ENCODE assay signal across 3 cellular contexts in the genomic region with DNA sequence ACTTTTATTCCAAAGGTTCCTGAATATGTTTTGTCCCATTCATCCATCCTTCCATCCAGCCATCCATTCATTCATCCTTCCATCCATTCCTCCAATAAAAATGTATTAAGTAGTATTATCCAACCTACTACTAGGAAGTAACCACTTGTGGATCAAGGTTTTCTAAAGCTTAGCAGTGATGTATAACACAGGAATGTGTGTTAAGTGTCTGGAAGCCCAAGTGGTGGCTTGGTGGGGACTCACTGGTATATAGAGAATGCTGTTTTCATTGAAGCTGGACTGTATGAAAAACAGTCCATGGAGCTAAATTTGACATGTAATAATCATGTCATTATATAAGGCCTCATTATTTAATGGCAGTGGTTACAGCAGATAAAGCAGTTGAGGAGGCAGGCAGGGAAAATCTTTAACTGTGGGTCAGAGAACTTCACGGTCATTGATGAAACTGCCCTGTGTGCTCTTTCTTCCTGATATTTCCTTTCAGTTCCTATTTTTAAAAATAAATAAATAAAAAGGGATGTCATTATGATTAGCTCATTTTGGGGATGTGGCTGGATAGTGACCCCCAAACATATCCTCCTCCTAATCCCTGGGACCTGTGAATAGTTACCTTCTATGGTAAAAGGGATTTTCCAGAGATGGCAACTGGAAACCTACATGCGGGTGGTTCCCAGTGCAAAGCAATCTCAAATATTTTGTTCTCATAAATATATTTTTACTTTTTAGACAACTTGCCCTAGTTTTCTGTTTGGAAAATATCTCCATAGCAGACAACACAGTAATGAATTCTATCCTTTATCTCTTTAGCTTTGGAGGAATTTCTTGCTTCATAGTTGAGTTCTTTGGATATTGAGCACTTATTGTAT.
TF ChIP-seq lines count a peak whose summit lies in the region.

No MANE protein-coding gene starts in this region.

TF ChIP-seq in liver, 16 proteins besides CTCF, POLR2A, EP300 and RAD21:
- TF ChIP-seq, protein P1, sequence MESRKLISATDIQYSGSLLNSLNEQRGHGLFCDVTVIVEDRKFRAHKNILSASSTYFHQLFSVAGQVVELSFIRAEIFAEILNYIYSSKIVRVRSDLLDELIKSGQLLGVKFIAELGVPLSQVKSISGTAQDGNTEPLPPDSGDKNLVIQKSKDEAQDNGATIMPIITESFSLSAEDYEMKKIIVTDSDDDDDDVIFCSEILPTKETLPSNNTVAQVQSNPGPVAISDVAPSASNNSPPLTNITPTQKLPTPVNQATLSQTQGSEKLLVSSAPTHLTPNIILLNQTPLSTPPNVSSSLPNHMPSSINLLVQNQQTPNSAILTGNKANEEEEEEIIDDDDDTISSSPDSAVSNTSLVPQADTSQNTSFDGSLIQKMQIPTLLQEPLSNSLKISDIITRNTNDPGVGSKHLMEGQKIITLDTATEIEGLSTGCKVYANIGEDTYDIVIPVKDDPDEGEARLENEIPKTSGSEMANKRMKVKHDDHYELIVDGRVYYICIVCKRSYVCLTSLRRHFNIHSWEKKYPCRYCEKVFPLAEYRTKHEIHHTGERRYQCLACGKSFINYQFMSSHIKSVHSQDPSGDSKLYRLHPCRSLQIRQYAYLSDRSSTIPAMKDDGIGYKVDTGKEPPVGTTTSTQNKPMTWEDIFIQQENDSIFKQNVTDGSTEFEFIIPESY (IDR thresholded peaks at IDR 0.05): no peak
- TF ChIP-seq, protein P2, sequence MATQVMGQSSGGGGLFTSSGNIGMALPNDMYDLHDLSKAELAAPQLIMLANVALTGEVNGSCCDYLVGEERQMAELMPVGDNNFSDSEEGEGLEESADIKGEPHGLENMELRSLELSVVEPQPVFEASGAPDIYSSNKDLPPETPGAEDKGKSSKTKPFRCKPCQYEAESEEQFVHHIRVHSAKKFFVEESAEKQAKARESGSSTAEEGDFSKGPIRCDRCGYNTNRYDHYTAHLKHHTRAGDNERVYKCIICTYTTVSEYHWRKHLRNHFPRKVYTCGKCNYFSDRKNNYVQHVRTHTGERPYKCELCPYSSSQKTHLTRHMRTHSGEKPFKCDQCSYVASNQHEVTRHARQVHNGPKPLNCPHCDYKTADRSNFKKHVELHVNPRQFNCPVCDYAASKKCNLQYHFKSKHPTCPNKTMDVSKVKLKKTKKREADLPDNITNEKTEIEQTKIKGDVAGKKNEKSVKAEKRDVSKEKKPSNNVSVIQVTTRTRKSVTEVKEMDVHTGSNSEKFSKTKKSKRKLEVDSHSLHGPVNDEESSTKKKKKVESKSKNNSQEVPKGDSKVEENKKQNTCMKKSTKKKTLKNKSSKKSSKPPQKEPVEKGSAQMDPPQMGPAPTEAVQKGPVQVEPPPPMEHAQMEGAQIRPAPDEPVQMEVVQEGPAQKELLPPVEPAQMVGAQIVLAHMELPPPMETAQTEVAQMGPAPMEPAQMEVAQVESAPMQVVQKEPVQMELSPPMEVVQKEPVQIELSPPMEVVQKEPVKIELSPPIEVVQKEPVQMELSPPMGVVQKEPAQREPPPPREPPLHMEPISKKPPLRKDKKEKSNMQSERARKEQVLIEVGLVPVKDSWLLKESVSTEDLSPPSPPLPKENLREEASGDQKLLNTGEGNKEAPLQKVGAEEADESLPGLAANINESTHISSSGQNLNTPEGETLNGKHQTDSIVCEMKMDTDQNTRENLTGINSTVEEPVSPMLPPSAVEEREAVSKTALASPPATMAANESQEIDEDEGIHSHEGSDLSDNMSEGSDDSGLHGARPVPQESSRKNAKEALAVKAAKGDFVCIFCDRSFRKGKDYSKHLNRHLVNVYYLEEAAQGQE (IDR thresholded peaks at IDR 0.05): no peak
- TF ChIP-seq FOXA1 (IDR thresholded peaks at IDR 0.05) (no peak), GABPA (IDR thresholded peaks at IDR 0.05 in 1 of 2, conservative IDR thresholded peaks at IDR 0.05 in 1 of 2) (no peak), YY1 (IDR thresholded peaks at IDR 0.05) (no peak)

TF ChIP-seq in HepG2, 621 proteins besides CTCF, POLR2A, EP300 and RAD21:
- no peak for TF ChIP-seq CBX5 (CRISPR knock-in tag; IDR thresholded peaks at IDR 0.05; ENCODE audit: borderline replicate concordance)
- TF ChIP-seq ZNF350 (CRISPR knock-in tag; IDR thresholded peaks at IDR 0.05; ENCODE audit: borderline replicate concordance, low read depth): no peak
- TF ChIP-seq, protein P3, sequence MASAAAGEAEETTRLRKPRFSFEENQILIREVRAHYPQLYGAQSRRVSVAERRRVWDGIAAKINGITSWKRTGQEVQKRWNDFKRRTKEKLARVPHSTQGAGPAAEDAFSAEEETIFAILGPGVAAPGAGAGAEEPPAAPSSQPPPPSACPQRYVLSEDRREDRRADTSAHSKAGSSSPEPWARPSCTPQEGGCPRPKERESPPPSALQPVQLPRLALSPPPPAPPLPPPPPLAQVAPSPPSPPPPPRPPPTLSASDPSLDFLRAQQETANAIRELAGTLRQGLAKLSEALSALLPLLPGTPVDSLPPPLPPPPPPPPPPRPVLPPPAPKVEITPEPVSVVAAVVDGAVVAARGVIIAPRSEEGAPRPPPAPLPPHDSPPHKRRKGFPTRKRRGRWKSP (CRISPR knock-in tag; IDR thresholded peaks at IDR 0.05): no peak
- TF ChIP-seq FOXK2 (IDR thresholded peaks at IDR 0.05): no peak
- TF ChIP-seq, protein P4, sequence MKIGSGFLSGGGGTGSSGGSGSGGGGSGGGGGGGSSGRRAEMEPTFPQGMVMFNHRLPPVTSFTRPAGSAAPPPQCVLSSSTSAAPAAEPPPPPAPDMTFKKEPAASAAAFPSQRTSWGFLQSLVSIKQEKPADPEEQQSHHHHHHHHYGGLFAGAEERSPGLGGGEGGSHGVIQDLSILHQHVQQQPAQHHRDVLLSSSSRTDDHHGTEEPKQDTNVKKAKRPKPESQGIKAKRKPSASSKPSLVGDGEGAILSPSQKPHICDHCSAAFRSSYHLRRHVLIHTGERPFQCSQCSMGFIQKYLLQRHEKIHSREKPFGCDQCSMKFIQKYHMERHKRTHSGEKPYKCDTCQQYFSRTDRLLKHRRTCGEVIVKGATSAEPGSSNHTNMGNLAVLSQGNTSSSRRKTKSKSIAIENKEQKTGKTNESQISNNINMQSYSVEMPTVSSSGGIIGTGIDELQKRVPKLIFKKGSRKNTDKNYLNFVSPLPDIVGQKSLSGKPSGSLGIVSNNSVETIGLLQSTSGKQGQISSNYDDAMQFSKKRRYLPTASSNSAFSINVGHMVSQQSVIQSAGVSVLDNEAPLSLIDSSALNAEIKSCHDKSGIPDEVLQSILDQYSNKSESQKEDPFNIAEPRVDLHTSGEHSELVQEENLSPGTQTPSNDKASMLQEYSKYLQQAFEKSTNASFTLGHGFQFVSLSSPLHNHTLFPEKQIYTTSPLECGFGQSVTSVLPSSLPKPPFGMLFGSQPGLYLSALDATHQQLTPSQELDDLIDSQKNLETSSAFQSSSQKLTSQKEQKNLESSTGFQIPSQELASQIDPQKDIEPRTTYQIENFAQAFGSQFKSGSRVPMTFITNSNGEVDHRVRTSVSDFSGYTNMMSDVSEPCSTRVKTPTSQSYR (CRISPR knock-in tag; IDR thresholded peaks at IDR 0.05; ENCODE audit: borderline replicate concordance): no peak
- TF ChIP-seq, protein P5, sequence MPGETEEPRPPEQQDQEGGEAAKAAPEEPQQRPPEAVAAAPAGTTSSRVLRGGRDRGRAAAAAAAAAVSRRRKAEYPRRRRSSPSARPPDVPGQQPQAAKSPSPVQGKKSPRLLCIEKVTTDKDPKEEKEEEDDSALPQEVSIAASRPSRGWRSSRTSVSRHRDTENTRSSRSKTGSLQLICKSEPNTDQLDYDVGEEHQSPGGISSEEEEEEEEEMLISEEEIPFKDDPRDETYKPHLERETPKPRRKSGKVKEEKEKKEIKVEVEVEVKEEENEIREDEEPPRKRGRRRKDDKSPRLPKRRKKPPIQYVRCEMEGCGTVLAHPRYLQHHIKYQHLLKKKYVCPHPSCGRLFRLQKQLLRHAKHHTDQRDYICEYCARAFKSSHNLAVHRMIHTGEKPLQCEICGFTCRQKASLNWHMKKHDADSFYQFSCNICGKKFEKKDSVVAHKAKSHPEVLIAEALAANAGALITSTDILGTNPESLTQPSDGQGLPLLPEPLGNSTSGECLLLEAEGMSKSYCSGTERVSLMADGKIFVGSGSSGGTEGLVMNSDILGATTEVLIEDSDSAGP (CRISPR knock-in tag; IDR thresholded peaks at IDR 0.05; ENCODE audit: borderline replicate concordance): no peak

TF ChIP-seq in K562, 482 proteins besides CTCF, POLR2A, EP300 and RAD21:
- TF ChIP-seq BACH1 (tag; IDR thresholded peaks at IDR 0.05): no peak
- TF ChIP-seq ZKSCAN8 (CRISPR knock-in tag; IDR thresholded peaks at IDR 0.05): peak; percentile 42; the same call in 1 of the 2 replicates
